ENCODE assay signal across 8 cellular contexts in the genomic region with DNA sequence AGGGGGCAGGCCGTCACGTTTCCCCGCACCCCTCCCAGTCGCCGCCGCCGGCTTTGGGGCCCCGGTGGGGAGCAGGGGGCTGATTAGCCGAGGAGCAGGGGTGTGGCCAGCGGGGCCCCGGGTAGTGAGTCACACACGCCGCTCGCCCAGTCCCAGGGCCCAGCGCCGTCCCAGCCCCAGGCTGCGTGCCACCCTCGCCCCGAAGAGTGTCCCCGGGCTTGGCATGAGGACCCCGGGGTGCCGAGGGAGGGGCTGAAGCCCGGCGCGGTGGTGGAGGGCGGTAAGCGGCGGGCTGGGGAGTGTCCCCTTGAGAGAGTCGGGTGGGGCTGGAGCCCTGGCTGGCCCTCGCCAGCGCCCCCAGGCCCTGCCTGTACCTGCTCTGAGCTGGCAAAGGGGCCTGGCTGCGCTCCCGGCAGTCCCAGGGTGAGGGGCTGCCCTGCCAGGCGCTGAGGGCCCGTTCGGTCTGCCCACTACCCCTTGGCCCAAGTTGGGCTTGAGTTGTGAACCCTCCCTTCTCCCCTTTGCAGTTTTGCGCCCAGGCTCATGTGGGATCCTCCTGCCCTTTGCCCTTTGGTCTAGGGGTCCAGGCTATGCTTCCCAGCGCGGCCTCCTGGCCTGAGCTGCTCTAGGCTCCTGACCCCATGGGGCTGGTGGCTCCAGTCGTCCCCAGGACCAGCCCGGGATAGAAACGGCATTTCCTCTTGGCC. TPM values are rescaled to one million over a fixed set of nuclear protein-coding genes. Genes with fewer than 3 reads are reported as not detected.
DNase-seq lines count a peak whose midpoint lies in the region; ATAC-seq and TF ChIP-seq lines count a peak whose summit lies in the region.

No MANE protein-coding gene starts in this region.

- peak; percentile 92 to 95 for ATAC-seq in activated T-cell treated with anti-CD3 and anti-CD28 coated beads, Interleukin-2, amount 50 U/mL, for 72 hours (replicated peaks in 1 of 2)
- ATAC-seq in omental fat pad (ENCODE audit: low FRiP score) (peak; percentile 91), GM21367 (IDR thresholded peaks at IDR 0.05; ENCODE audit: unreplicated experiment) (no peak), HG03135 (IDR thresholded peaks at IDR 0.05; ENCODE audit: unreplicated experiment) (no peak)

- H3K27me3 Mint-ChIP-seq in activated T-cell treated with anti-CD3 and anti-CD28 coated beads, Interleukin-2, amount 50 U/mL, for 72 hours (ENCODE audit: low read depth), result peaks cover 29% of the 10 kb centered on the region

- H3K9me3 ChIP-seq in uterus, result no peaks in the 10 kb centered on the region

- H3K27me3 ChIP-seq in uterus, result no peaks in the 10 kb centered on the region

- no peak overlapping the region for H3K27ac Mint-ChIP-seq in activated T-cell treated with anti-CD3 and anti-CD28 coated beads, Interleukin-2, amount 50 U/mL, for 72 hours

- H3K4me1 ChIP-seq in uterus, result peaks cover 0 to 5% of the 10 kb centered on the region in 2 donors

- H3K4me3 Mint-ChIP-seq in activated T-cell treated with anti-CD3 and anti-CD28 coated beads, Interleukin-2, amount 50 U/mL, for 72 hours, result peak overlapping the region; percentile 7 to 53

- TF ChIP-seq CTCF in NB4 (IDR thresholded peaks at IDR 0.05; ENCODE audit: low read depth, low read length), result no peak
- no peak for TF ChIP-seq CTCF in omental fat pad (IDR thresholded peaks at IDR 0.05)
- TF ChIP-seq CTCF in uterus (IDR thresholded peaks at IDR 0.05), result no peak

- no peaks in the 10 kb centered on the region for H3K36me3 ChIP-seq in uterus

- H3K27ac ChIP-seq in uterus, result peak overlapping the region; percentile 86 to 87

- intact Hi-C loops in uterus (cut with DNase I; ENCODE audit: low total_unique reads), result no loop called here

- DNase-seq in DMS79 treated with DMSO at 0.1 percent for 48 hours (lab: John Stamatoyannopoulos, UW) (peak; percentile 64), NB4 (ENCODE audit: low read depth) (peak; percentile 90), fibroblast of the conjunctiva (ENCODE audit: low read depth) (peak; percentile 21), omental fat pad (ENCODE audit: low spot score) (no peak), uterus (peak; percentile 77 to 79)
- DNase-seq in activated T-cell treated with anti-CD3 and anti-CD28 coated beads, Interleukin-2, amount 50 U/mL, for 72 hours, result peak; percentile 62 to 67

- no peaks in the 10 kb centered on the region for H3K9me3 Mint-ChIP-seq in activated T-cell treated with anti-CD3 and anti-CD28 coated beads, Interleukin-2, amount 50 U/mL, for 72 hours

- H3K4me3 ChIP-seq in NB4 (ENCODE audit: low read depth, low read length) (peak overlapping the region; percentile 32), uterus (peak overlapping the region; percentile 50 to 64)

- TF ChIP-seq POLR2A in NB4 (IDR thresholded peaks at IDR 0.05; ENCODE audit: extremely low read depth, insufficient read length), result no peak
- peak; percentile 10 to 66 for TF ChIP-seq POLR2A in uterus (IDR thresholded peaks at IDR 0.05)

- H3K36me3 Mint-ChIP-seq in activated T-cell treated with anti-CD3 and anti-CD28 coated beads, Interleukin-2, amount 50 U/mL, for 72 hours (ENCODE audit: insufficient read depth in 2 of 2), result no peaks in the 10 kb centered on the region

- H3K4me1 Mint-ChIP-seq in activated T-cell treated with anti-CD3 and anti-CD28 coated beads, Interleukin-2, amount 50 U/mL, for 72 hours (ENCODE audit: low read depth), result no peaks in the 10 kb centered on the region

RNA-seq across cellular contexts. Expression of gene PRDM11, which starts 34.6 kb away (rescaled TPM):
- 1 to 10 TPM; 1.2 to 2.0 TPM for total RNA-seq in activated T-cell treated with anti-CD3 and anti-CD28 coated beads, Interleukin-2, amount 50 U/mL, for 72 hours
- total RNA-seq in omental fat pad (10 to 100 TPM in 2 of 4 donors, 1 to 10 TPM in 2; 7.0 to 15.6 (median 10.7) TPM), uterus (100 to 1,000 TPM in 1 of 4 donors, 10 to 100 TPM in 2, 1 to 10 TPM in 1; 7.4 to 318 (median 58.5) TPM)

Comparison
In these comparisons a context has a peak if more than half of its experiments do, and no peak if none do; other contexts are left out.
1. ATAC-seq: peak in activated T-cell treated with anti-CD3 and anti-CD28 coated beads, Interleukin-2, amount 50 U/mL, for 72 hours (2 of 2) and omental fat pad (single experiment); none in GM21367 (single experiment) and HG03135 (single experiment).